Comparison of ENCODE assay signal across 15 cellular contexts in genomic region chr12:63922446-63922845, GRCh38.
DNase-seq lines count a peak whose midpoint lies in the region; ATAC-seq and TF ChIP-seq lines count a peak whose summit lies in the region.
"Had no signal": no experiment of that assay in that cellular context is flagged by ENCODE, and none has a peak within 500 bp of the region (broad histone marks: within the 10 kb centered on the region; RNA-seq: fewer than 3 reads in every experiment).

No MANE protein-coding gene starts in this region.

- H3K27me3 ChIP-seq in GM23248 (replicated peaks; ENCODE audit: insufficient read depth) = no peaks in the 10 kb centered on the region
- no peaks in the 10 kb centered on the region for H3K27me3 ChIP-seq in adipocyte (replicated peaks; ENCODE audit: control insufficient read depth, insufficient read depth, low read length)
- H3K27me3 ChIP-seq in upper lobe of right lung = no peaks in the 10 kb centered on the region
- no peaks in the 10 kb centered on the region for H3K27me3 ChIP-seq in right atrium auricular region
- H3K27me3 ChIP-seq: spleen, vagina had no signal

- intact Hi-C loops in upper lobe of right lung (cut with DNase I) = no loop called here

- H3K4me2 ChIP-seq in GM23248 (ENCODE audit: unreplicated experiment) = no peak overlapping the region

- no peak overlapping the region for H3K4me3 ChIP-seq in GM23248
- H3K4me3 ChIP-seq in adipocyte (ENCODE audit: low read length) = no peak overlapping the region
- no peak overlapping the region for H3K4me3 ChIP-seq in upper lobe of right lung
- H3K4me3 ChIP-seq in right atrium auricular region = no peak overlapping the region
- H3K4me3 ChIP-seq: mucosa of descending colon, spleen, vagina had no signal

- H3K9me2 ChIP-seq in GM23248 (ENCODE audit: insufficient read depth) = no peaks in the 10 kb centered on the region

- H4K20me1 ChIP-seq in GM23248 (ENCODE audit: insufficient read depth) = no peaks in the 10 kb centered on the region

- TF ChIP-seq CTCF in upper lobe of right lung (IDR thresholded peaks at IDR 0.05) (no peak), right atrium auricular region (IDR thresholded peaks at IDR 0.05) (no peak)

- ATAC-seq in upper lobe of right lung = peak; percentile 46
- ATAC-seq in GM18858 (IDR thresholded peaks at IDR 0.05; ENCODE audit: unreplicated experiment) = no peak
- ATAC-seq: mucosa of descending colon, Right ventricle myocardium inferior, T-helper 17 cell had no signal

- H2AFZ ChIP-seq in GM23248 = no peak overlapping the region

- H3K79me2 ChIP-seq in GM23248 (ENCODE audit: insufficient read depth) = peaks cover 83% of the 10 kb centered on the region

- H3K27ac ChIP-seq in GM23248 = peak overlapping the region; percentile 54
- no peak overlapping the region for H3K27ac ChIP-seq in upper lobe of right lung
- no peak overlapping the region for H3K27ac ChIP-seq in right atrium auricular region
- H3K27ac ChIP-seq: spleen, vagina had no signal

- WGBS in GM23248 (ENCODE audit: low coverage in 1 of 2, low lambda C conversion rate in 2 of 2, missing lambda C conversion rate in 2 of 2), 2 experiments = 97 to 100% methylated on average over 1 of the region's 1 CpG

- in situ Hi-C loops in GM23248 (cut with MboI) (no loop called here), KBM-7 (cut with MboI; ENCODE audit: low pct_unique_long_range_greater_than_20kb, low sequenced_read_pairs) (no loop called here)

- H3K4me1 ChIP-seq in GM23248 (ENCODE audit: insufficient read depth) (peaks cover 57% of the 10 kb centered on the region), adipocyte (ENCODE audit: control insufficient read depth, insufficient read depth, low read length) (peaks cover 28% of the 10 kb centered on the region), upper lobe of right lung (peaks cover 15% of the 10 kb centered on the region), right atrium auricular region (no peaks in the 10 kb centered on the region)

- DNase-seq in GM23248 = peak; percentile 61
- DNase-seq in adipocyte (ENCODE audit: low read depth) = peak; percentile 80
- peak; percentile 81 for DNase-seq in fibroblast of the conjunctiva (ENCODE audit: low read depth)
- no peak for DNase-seq in upper lobe of right lung
- DNase-seq in KBM-7 = no peak
- DNase-seq in right atrium auricular region (ENCODE audit: low spot score) = no peak
- DNase-seq: activated CD4-positive, alpha-beta T cell treated with anti-CD3 and anti-CD28 coated beads for 4 hours; mucosa of descending colon; NCI-H1930; NCI-H774; spleen; T-helper 17 cell had no signal

- H3F3A ChIP-seq in GM23248 (ENCODE audit: insufficient read depth) = peaks cover 72% of the 10 kb centered on the region

- H3K9me3 ChIP-seq in GM23248 (ENCODE audit: low read depth) (no peaks in the 10 kb centered on the region), adipocyte (ENCODE audit: control insufficient read depth, low read length) (no peaks in the 10 kb centered on the region), upper lobe of right lung (no peaks in the 10 kb centered on the region), right atrium auricular region (no peaks in the 10 kb centered on the region)
- H3K9me3 ChIP-seq: mucosa of descending colon, spleen, vagina had no signal

- no peak overlapping the region for H3K9ac ChIP-seq in GM23248
- no peak overlapping the region for H3K9ac ChIP-seq in adipocyte (ENCODE audit: low read length)

- H3K36me3 ChIP-seq in GM23248 (ENCODE audit: low read depth) (no peaks in the 10 kb centered on the region), adipocyte (ENCODE audit: control insufficient read depth, insufficient read depth, low read length, severe bottlenecking) (no peaks in the 10 kb centered on the region), upper lobe of right lung (no peaks in the 10 kb centered on the region), right atrium auricular region (no peaks in the 10 kb centered on the region)
- H3K36me3 ChIP-seq: spleen, vagina had no signal

Comparison
In these comparisons a context has a peak if more than half of its experiments do, and no peak if none do; other contexts are left out.
1. DNase-seq: peak in GM23248 (single experiment), adipocyte (single experiment) and fibroblast of the conjunctiva (single experiment); none in upper lobe of right lung (single experiment), KBM-7 (single experiment) and right atrium auricular region (single experiment).